ENCODE assay signal across 1 cellular context in the genomic region with DNA sequence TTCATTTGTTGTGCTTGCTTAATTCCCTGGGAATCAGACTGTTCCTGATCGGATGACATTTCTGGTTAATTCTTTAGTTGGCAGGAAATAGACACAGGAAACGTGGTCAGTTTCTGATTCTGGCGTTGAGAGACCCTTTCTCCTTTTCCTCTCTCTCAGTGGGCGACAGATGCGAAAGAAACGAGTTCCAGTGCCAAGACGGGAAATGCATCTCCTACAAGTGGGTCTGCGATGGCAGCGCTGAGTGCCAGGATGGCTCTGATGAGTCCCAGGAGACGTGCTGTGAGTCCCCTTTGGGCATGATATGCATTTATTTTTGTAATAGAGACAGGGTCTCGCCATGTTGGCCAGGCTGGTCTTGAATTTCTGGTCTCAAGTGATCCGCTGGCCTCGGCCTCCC.
TF ChIP-seq lines count a peak whose summit lies in the region.

No MANE protein-coding gene starts in this region.

TF ChIP-seq in GM23338, 12 proteins besides CTCF, POLR2A, EP300 and RAD21:
- TF ChIP-seq, protein P1, sequence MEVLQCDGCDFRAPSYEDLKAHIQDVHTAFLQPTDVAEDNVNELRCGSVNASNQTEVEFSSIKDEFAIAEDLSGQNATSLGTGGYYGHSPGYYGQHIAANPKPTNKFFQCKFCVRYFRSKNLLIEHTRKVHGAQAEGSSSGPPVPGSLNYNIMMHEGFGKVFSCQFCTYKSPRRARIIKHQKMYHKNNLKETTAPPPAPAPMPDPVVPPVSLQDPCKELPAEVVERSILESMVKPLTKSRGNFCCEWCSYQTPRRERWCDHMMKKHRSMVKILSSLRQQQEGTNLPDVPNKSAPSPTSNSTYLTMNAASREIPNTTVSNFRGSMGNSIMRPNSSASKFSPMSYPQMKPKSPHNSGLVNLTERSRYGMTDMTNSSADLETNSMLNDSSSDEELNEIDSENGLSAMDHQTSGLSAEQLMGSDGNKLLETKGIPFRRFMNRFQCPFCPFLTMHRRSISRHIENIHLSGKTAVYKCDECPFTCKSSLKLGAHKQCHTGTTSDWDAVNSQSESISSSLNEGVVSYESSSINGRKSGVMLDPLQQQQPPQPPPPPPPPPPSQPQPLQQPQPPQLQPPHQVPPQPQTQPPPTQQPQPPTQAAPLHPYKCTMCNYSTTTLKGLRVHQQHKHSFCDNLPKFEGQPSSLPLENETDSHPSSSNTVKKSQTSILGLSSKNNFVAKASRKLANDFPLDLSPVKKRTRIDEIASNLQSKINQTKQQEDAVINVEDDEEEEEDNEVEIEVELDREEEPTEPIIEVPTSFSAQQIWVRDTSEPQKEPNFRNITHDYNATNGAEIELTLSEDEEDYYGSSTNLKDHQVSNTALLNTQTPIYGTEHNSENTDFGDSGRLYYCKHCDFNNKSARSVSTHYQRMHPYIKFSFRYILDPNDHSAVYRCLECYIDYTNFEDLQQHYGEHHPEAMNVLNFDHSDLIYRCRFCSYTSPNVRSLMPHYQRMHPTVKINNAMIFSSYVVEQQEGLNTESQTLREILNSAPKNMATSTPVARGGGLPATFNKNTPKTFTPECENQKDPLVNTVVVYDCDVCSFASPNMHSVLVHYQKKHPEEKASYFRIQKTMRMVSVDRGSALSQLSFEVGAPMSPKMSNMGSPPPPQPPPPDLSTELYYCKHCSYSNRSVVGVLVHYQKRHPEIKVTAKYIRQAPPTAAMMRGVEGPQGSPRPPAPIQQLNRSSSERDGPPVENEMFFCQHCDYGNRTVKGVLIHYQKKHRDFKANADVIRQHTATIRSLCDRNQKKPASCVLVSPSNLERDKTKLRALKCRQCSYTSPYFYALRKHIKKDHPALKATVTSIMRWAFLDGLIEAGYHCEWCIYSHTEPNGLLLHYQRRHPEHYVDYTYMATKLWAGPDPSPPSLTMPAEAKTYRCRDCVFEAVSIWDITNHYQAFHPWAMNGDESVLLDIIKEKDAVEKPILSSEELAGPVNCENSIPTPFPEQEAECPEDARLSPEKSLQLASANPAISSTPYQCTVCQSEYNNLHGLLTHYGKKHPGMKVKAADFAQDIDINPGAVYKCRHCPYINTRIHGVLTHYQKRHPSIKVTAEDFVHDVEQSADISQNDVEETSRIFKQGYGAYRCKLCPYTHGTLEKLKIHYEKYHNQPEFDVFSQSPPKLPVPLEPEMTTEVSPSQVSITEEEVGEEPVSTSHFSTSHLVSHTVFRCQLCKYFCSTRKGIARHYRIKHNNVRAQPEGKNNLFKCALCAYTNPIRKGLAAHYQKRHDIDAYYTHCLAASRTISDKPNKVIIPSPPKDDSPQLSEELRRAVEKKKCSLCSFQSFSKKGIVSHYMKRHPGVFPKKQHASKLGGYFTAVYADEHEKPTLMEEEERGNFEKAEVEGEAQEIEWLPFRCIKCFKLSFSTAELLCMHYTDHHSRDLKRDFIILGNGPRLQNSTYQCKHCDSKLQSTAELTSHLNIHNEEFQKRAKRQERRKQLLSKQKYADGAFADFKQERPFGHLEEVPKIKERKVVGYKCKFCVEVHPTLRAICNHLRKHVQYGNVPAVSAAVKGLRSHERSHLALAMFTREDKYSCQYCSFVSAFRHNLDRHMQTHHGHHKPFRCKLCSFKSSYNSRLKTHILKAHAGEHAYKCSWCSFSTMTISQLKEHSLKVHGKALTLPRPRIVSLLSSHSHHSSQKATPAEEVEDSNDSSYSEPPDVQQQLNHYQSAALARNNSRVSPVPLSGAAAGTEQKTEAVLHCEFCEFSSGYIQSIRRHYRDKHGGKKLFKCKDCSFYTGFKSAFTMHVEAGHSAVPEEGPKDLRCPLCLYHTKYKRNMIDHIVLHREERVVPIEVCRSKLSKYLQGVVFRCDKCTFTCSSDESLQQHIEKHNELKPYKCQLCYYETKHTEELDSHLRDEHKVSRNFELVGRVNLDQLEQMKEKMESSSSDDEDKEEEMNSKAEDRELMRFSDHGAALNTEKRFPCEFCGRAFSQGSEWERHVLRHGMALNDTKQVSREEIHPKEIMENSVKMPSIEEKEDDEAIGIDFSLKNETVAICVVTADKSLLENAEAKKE (CRISPR knock-in tag; IDR thresholded peaks at IDR 0.05) = no peak
- TF ChIP-seq CREB1 (CRISPR knock-in tag; IDR thresholded peaks at IDR 0.05; ENCODE audit: low read depth) = no peak
